ENCODE assay signal across 12 cellular contexts in genomic region chr10:92696606-92697383, GRCh38. TPM values are rescaled to one million over a fixed set of nuclear protein-coding genes. Genes with fewer than 3 reads are reported as not detected.
A peak's percentile ranks its signal among the peaks of the same experiment; 100 is the strongest.
DNase-seq lines count a peak whose midpoint lies in the region; ATAC-seq and TF ChIP-seq lines count a peak whose summit lies in the region.
"Had no signal": no experiment of that assay in that cellular context is flagged by ENCODE, and none has a peak within 500 bp of the region (broad histone marks: within the 10 kb centered on the region; RNA-seq: fewer than 3 reads in every experiment).

No MANE protein-coding gene starts in this region.

- intact Hi-C loops in sigmoid colon (cut with DNase I): loop anchor here (2.0 to 10.0 kb wide), 2 partner anchors 152 to 182 kb away; partner anchors contain the start of gene EXOC6

- no peak for TF ChIP-seq EP300 in sigmoid colon (IDR thresholded peaks at IDR 0.05)

- H3K4me1 ChIP-seq in stomach smooth muscle (ENCODE audit: control insufficient read depth, insufficient read depth, low read length) (peaks cover 6% of the 10 kb centered on the region), sigmoid colon (peaks cover 0 to 19% (median 8%) of the 10 kb centered on the region in 4 donors)

- H3K4me1 Mint-ChIP-seq in WTC11: peaks cover 59% of the 10 kb centered on the region

- H3K27me3 ChIP-seq in H7 (ENCODE audit: control insufficient read depth, insufficient read depth, low read length) (peaks cover 78% of the 10 kb centered on the region), stomach smooth muscle (ENCODE audit: control insufficient read depth in 1 of 2, insufficient read depth in 2 of 2, low read length in 2 of 2) (peaks cover 2 to 40% of the 10 kb centered on the region in 2 donors), sigmoid colon (peaks cover 0 to 20% (median 0%) of the 10 kb centered on the region in 3 donors)

- CTCF ChIA-PET in WTC11 (lab: Charles Lee): no interaction called here

- H3K27ac ChIP-seq in stomach smooth muscle (ENCODE audit: low read length): peak overlapping the region; percentile 41
- peak overlapping the region in 2 of 4 donors; percentile 42 to 66 for H3K27ac ChIP-seq in sigmoid colon
- H3K27ac ChIP-seq: epithelial cell of prostate had no signal

- peaks cover 2% of the 10 kb centered on the region; the same call in 1 of the 2 replicates for H3K36me3 Mint-ChIP-seq in WTC11

- POLR2A ChIA-PET in WTC11 (lab: Charles Lee): no interaction called here

- no peak overlapping the region for H3K9ac ChIP-seq in stomach smooth muscle (ENCODE audit: low read length in 2 of 2)

- H3K36me3 ChIP-seq in H7 (replicated peaks; ENCODE audit: control insufficient read depth, insufficient read depth, low read length): no peaks in the 10 kb centered on the region
- no peaks in the 10 kb centered on the region for H3K36me3 ChIP-seq in stomach smooth muscle (ENCODE audit: control insufficient read depth in 2 of 2, insufficient read depth in 2 of 2, low read length in 2 of 2)
- H3K36me3 ChIP-seq in sigmoid colon: no peaks in the 10 kb centered on the region
- H3K36me3 ChIP-seq: stomach had no signal

- H3K9me3 ChIP-seq in iPS-18c (ENCODE audit: control insufficient read depth, insufficient read depth, low read length) (no peaks in the 10 kb centered on the region), stomach smooth muscle (ENCODE audit: control insufficient read depth in 2 of 2, low read length in 2 of 2) (no peaks in the 10 kb centered on the region), sigmoid colon (no peaks in the 10 kb centered on the region)
- H3K9me3 ChIP-seq: stomach had no signal

- H3K9me3 Mint-ChIP-seq in WTC11: no peaks in the 10 kb centered on the region
- H3K9me3 Mint-ChIP-seq: activated CD4-positive, alpha-beta T cell treated with anti-CD3 and anti-CD28 coated beads, Interleukin-2, amount 10 ng/mL, durations not matched to agents 24 days and 14 days had no signal

- TF ChIP-seq POLR2A in sigmoid colon (IDR thresholded peaks at IDR 0.05): no peak

- H3K27ac Mint-ChIP-seq in WTC11: no peak overlapping the region
- H3K27ac Mint-ChIP-seq: activated CD4-positive, alpha-beta T cell treated with anti-CD3 and anti-CD28 coated beads, Interleukin-2, amount 10 ng/mL, durations not matched to agents 24 days and 14 days had no signal

- peaks cover 96% of the 10 kb centered on the region for H3K27me3 Mint-ChIP-seq in WTC11 (ENCODE audit: low read depth)

- H3K4me3 ChIP-seq in H7 (ENCODE audit: insufficient read depth, low read depth, low read length) (peak overlapping the region; percentile 50; the same call in 1 of the 2 replicates), iPS-18c (ENCODE audit: insufficient read depth, low read depth, low read length) (peak overlapping the region; percentile 46; the same call in 1 of the 2 replicates), stomach smooth muscle (ENCODE audit: low read length in 2 of 2) (no peak overlapping the region), sigmoid colon (no peak overlapping the region)

- ATAC-seq in WTC11 (peak; percentile 5; the same call in 1 of the 2 replicates), HG02840 (IDR thresholded peaks at IDR 0.05; ENCODE audit: low FRiP score, unreplicated experiment) (no peak)

- DNase-seq in H7: peak; percentile 58
- no peak for DNase-seq in WTC11 (ENCODE audit: low spot score)
- no peak for DNase-seq in cerebellum (ENCODE audit: low spot score)
- DNase-seq in sigmoid colon: no peak
- DNase-seq: activated CD4-positive, alpha-beta T cell treated with anti-CD3 and anti-CD28 coated beads, Interleukin-2, amount 10 ng/mL, durations not matched to agents 24 days and 14 days; COR-L47; NCI-H2171 treated with DMSO at 0.1 percent for 48 hours; stomach had no signal

- TF ChIP-seq CTCF in WTC11 (IDR thresholded peaks at IDR 0.05) (no peak), sigmoid colon (IDR thresholded peaks at IDR 0.05) (no peak)

- H3K4me3 Mint-ChIP-seq in WTC11: peak overlapping the region; percentile 73
- H3K4me3 Mint-ChIP-seq: activated CD4-positive, alpha-beta T cell treated with anti-CD3 and anti-CD28 coated beads, Interleukin-2, amount 10 ng/mL, durations not matched to agents 24 days and 14 days had no signal

- WGBS in sigmoid colon, 2 donors: 77 to 88% methylated on average over 7 of the region's 7 CpGs

TF ChIP-seq in WTC11, 78 proteins besides CTCF, POLR2A, EP300 and RAD21:
- no peak for TF ChIP-seq ZNF671 (CRISPR knock-in tag; IDR thresholded peaks at IDR 0.05)

RNA-seq across cellular contexts. Expression of gene HHEX, which starts 7.0 kb away (rescaled TPM):
- 7.0 and 7.2 TPM in 2 replicates for total RNA-seq in H7 (2014; rRNA removed; shearing (Covaris generic))
- total RNA-seq in WTC11 (2021): 4.5 to 4.8 TPM (median 4.8 TPM) in 3 replicates
- 2.1 TPM for total RNA-seq in cerebellum
- total RNA-seq in sigmoid colon: 1 to 10 TPM; 3.5 to 8.9 (median 6.6) TPM
- 10 to 100 TPM in 1 of 3 donors, 1 to 10 TPM in 2; 2.8 to 13.2 (median 6.6) TPM for polyA plus RNA-seq in sigmoid colon

Comparison
In these comparisons a context has a peak if more than half of its experiments do, and no peak if none do; other contexts are left out.
1. H3K4me3 ChIP-seq: peak in H7 (single experiment) and iPS-18c (single experiment); none in stomach smooth muscle (0 of 2) and sigmoid colon (0 of 4).